Comparison of ENCODE assay signal across 12 cellular contexts in genomic region chr5:76351577-76351976, GRCh38. TPM values are rescaled to one million over a fixed set of nuclear protein-coding genes. Genes with fewer than 3 reads are reported as not detected.
DNase-seq lines count a peak whose midpoint lies in the region; ATAC-seq, FAIRE-seq and TF ChIP-seq lines count a peak whose summit lies in the region.
"Had no signal": no experiment of that assay in that cellular context is flagged by ENCODE, and none has a peak within 500 bp of the region (broad histone marks: within the 10 kb centered on the region; RNA-seq: fewer than 3 reads in every experiment).

No MANE protein-coding gene starts in this region.

- peak; percentile 100 for ATAC-seq in GM19438 (IDR thresholded peaks at IDR 0.05; ENCODE audit: low read depth, unreplicated experiment)
- peak; percentile 99 for ATAC-seq in HG02884 (IDR thresholded peaks at IDR 0.05; ENCODE audit: unreplicated experiment)
- peak; percentile 100 for ATAC-seq in HG03571 (IDR thresholded peaks at IDR 0.05; ENCODE audit: unreplicated experiment)

- DNase-seq in GM12891 (ENCODE audit: insufficient read length, low spot score) (peak; percentile 43), T-helper 9 cell (no peak), SW480 (ENCODE audit: low spot score) (no peak), UCSD-AML1 (lab: John Stamatoyannopoulos, UW; ENCODE audit: unreplicated experiment) (no peak)
- DNase-seq in activated naive CD4-positive, alpha-beta T cell treated with anti-CD3 and anti-CD28 coated beads, Interleukin-2, amount 50 U/mL, for 16 hours = no peak
- DNase-seq: activated CD4-positive, alpha-beta T cell treated with anti-CD3 and anti-CD28 coated beads, Interleukin-2, amount 50 U/mL, for 1 hour; endodermal cell; NCI-H2171 treated with DMSO at 0.1 percent for 48 hours; SHP77 had no signal

- peak; percentile 97 for FAIRE-seq in GM12891 (lab: Jason Lieb, UNC)

- no peak for TF ChIP-seq POLR2A in GM12891 (IDR thresholded peaks at IDR 0.05; ENCODE audit: low read depth, low read length)

TF ChIP-seq in GM12891, 5 proteins besides CTCF, POLR2A, EP300 and RAD21:
- no peak for TF ChIP-seq POLR2AphosphoS5 (IDR thresholded peaks at IDR 0.05; ENCODE audit: low read depth, low read length)
- peak; percentile 85 for TF ChIP-seq PAX5 (IDR thresholded peaks at IDR 0.05; ENCODE audit: insufficient read depth, low read length, severe bottlenecking)
- TF ChIP-seq TAF1 (IDR thresholded peaks at IDR 0.05; ENCODE audit: low read depth, low read length) = no peak
- no peak for TF ChIP-seq SPI1 (IDR thresholded peaks at IDR 0.05; ENCODE audit: low read depth, low read length)
- TF ChIP-seq POU2F2 (IDR thresholded peaks at IDR 0.05; ENCODE audit: low read depth, low read length) = peak; percentile 96
TF ChIP-seq in GM12891: peak in this region for 2.

RNA-seq across cellular contexts. Expression of gene IQGAP2, which starts 51.5 kb away (rescaled TPM):
- polyA plus RNA-seq in GM12891 (2012; ENCODE audit: low read depth, missing spikeins) = 12.5 TPM
